In the genomic region with DNA sequence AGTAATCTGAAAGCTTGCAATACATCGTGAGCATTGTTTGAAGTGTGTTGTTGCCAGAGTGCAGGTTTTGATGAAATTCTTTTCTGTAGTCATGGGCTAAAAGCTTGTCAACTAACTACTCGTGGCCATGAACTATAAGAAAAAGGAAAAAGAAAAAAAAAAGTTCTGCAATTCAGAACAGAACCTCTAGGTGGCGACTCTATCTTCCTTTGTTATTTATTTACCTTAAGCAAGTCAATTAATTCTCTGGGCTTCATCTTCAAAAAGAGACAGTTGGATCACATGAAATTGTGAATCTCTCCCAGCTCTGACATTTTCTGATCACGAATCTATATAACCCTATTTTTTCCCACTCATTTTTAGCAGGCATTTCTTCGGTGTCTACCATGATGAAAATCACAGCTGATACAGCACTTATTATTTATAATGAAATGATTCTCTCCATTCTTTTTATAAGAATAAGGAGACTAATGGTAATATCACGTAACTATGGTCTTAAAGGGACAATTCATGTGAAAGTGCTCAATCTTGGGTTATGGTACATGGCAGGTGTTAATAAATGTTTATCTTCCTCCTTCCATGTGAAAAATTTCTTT, we compare ENCODE assay signal across 9 cellular contexts. TPM values are rescaled to one million over a fixed set of nuclear protein-coding genes. Genes with fewer than 3 reads are reported as not detected.
DNase-seq lines count a peak whose midpoint lies in the region; ATAC-seq and TF ChIP-seq lines count a peak whose summit lies in the region.
"Had no signal": no experiment of that assay in that cellular context is flagged by ENCODE, and none has a peak within 500 bp of the region (broad histone marks: within the 10 kb centered on the region; RNA-seq: fewer than 3 reads in every experiment).

No MANE protein-coding gene starts in this region.

- DNase-seq in NCI-H2107 treated with DMSO at 0.1 percent for 48 hours (lab: John Stamatoyannopoulos, UW; ENCODE audit: unreplicated experiment) = peak; percentile 10
- no peak for DNase-seq in NCI-H2107 (lab: John Stamatoyannopoulos, UW)
- peak; percentile 59 for DNase-seq in MM.1S
- DNase-seq in SK-N-SH = peak; percentile 12
- peak in 1 of 2 donors; percentile 22 for DNase-seq in foreskin keratinocyte
- DNase-seq in tibial artery = no peak
- DNase-seq in HPDE6-E6E7 (ENCODE audit: extremely low spot score) = no peak
- no peak for DNase-seq in islet precursor cell

- no peaks in the 10 kb centered on the region for H3K9me2 ChIP-seq in MM.1S (replicated peaks; ENCODE audit: insufficient read depth, low read length)
- no peaks in the 10 kb centered on the region for H3K9me2 ChIP-seq in SK-N-SH

- H3K27me3 ChIP-seq in MM.1S (replicated peaks; ENCODE audit: insufficient read depth, low read length) = no peaks in the 10 kb centered on the region
- peaks cover 5% of the 10 kb centered on the region; the same call in 1 of the 2 replicates for H3K27me3 ChIP-seq in SK-N-SH (ENCODE audit: insufficient read depth)
- H3K27me3 ChIP-seq in foreskin keratinocyte = no peaks in the 10 kb centered on the region
- H3K27me3 ChIP-seq in tibial artery = no peaks in the 10 kb centered on the region
- H3K27me3 ChIP-seq: BLaER1 treated with 17β-estradiol and CSF1 and Interleukin-3, amounts not matched to agents 10 nM and 100 nM had no signal

- H3K4me1 ChIP-seq in MM.1S (ENCODE audit: low read length) (no peaks in the 10 kb centered on the region), SK-N-SH (ENCODE audit: control insufficient read depth in 1 of 2, insufficient read depth in 2 of 2, low read depth in 1 of 2, low read length in 1 of 2) (no peaks in the 10 kb centered on the region), foreskin keratinocyte (no peaks in the 10 kb centered on the region), tibial artery (no peaks in the 10 kb centered on the region)
- H3K4me1 ChIP-seq: BLaER1 treated with 17β-estradiol and CSF1 and Interleukin-3, amounts not matched to agents 10 nM and 100 nM had no signal

- ATAC-seq in foreskin keratinocyte = no peak

- H2AFZ ChIP-seq in MM.1S (ENCODE audit: low read length) (no peak overlapping the region), SK-N-SH (ENCODE audit: low read depth) (peak overlapping the region; percentile 47; the same call in 1 of the 2 replicates)

- TF ChIP-seq EP300 in SK-N-SH (IDR thresholded peaks at IDR 0.05; ENCODE audit: borderline replicate concordance in 1 of 2, low read depth in 1 of 2, low read length in 1 of 2) = no peak

- H3K79me2 ChIP-seq in MM.1S (ENCODE audit: low read length) = no peaks in the 10 kb centered on the region
- H3K79me2 ChIP-seq in SK-N-SH (ENCODE audit: insufficient read depth) = no peaks in the 10 kb centered on the region

- TF ChIP-seq CTCF in MM.1S (IDR thresholded peaks at IDR 0.05; ENCODE audit: low read length) (peak; percentile 68), SK-N-SH (IDR thresholded peaks at IDR 0.05) (peak; percentile 95), foreskin keratinocyte (conservative IDR thresholded peaks at IDR 0.05) (peak; percentile 80), tibial artery (IDR thresholded peaks at IDR 0.05) (peak; percentile 43 to 58)

- WGBS in SK-N-SH (ENCODE audit: low lambda C conversion rate) = 12% methylated on average over 6 of the region's 6 CpGs

- H3K4me3 ChIP-seq in MM.1S (ENCODE audit: low read length) = no peak overlapping the region
- no peak overlapping the region; a peak in 1 of 4 replicates for H3K4me3 ChIP-seq in SK-N-SH (ENCODE audit: low read depth in 2 of 2, low read length in 1 of 2)
- no peak overlapping the region for H3K4me3 ChIP-seq in tibial artery
- H3K4me3 ChIP-seq: BLaER1 treated with 17β-estradiol and CSF1 and Interleukin-3, amounts not matched to agents 10 nM and 100 nM had no signal

- no peak overlapping the region for H3K27ac ChIP-seq in MM.1S (ENCODE audit: low read length)
- no peak overlapping the region for H3K27ac ChIP-seq in SK-N-SH (ENCODE audit: low read depth in 2 of 2, low read length in 1 of 2)
- no peak overlapping the region for H3K27ac ChIP-seq in foreskin keratinocyte
- H3K27ac ChIP-seq in tibial artery = no peak overlapping the region
- H3K27ac ChIP-seq: BLaER1 treated with 17β-estradiol and CSF1 and Interleukin-3, amounts not matched to agents 10 nM and 100 nM had no signal

- peak; percentile 71 for TF ChIP-seq RAD21 in SK-N-SH (IDR thresholded peaks at IDR 0.05; ENCODE audit: low read length)

- H3K4me2 ChIP-seq in MM.1S (ENCODE audit: low read depth, low read length) (no peak overlapping the region), SK-N-SH (no peak overlapping the region)
- H3K4me2 ChIP-seq: BLaER1 treated with 17β-estradiol and CSF1 and Interleukin-3, amounts not matched to agents 10 nM and 100 nM had no signal

- H4K20me1 ChIP-seq in MM.1S (ENCODE audit: insufficient read depth, low read length) (no peaks in the 10 kb centered on the region), SK-N-SH (ENCODE audit: insufficient read depth) (no peaks in the 10 kb centered on the region)
- H4K20me1 ChIP-seq: BLaER1 treated with 17β-estradiol and CSF1 and Interleukin-3, amounts not matched to agents 10 nM and 100 nM had no signal

- intact Hi-C loops in tibial artery (cut with DNase I; ENCODE audit: low total_unique reads) = loop anchor here (10.0 kb wide), 1 partner anchor 840 kb away; no protein-coding TSS in a partner anchor

- H3K9me3 ChIP-seq in MM.1S (replicated peaks; ENCODE audit: insufficient read depth, low read length) = no peaks in the 10 kb centered on the region
- H3K9me3 ChIP-seq in SK-N-SH = no peaks in the 10 kb centered on the region
- H3K9me3 ChIP-seq in tibial artery = no peaks in the 10 kb centered on the region
- H3K9me3 ChIP-seq: BLaER1 treated with 17β-estradiol and CSF1 and Interleukin-3, amounts not matched to agents 10 nM and 100 nM had no signal

- CTCF ChIA-PET in SK-N-SH (lab: Yijun Ruan, JAX) = interaction anchor here (0.6 to 2.7 kb wide), 46 partner anchors 9 to 912 kb away, joined by 3 to 53 read pairs (median 4); partner anchors contain the start of genes POLR1F and TMEM196

- H3F3A ChIP-seq in MM.1S (ENCODE audit: insufficient read depth, low read length) = no peaks in the 10 kb centered on the region
- no peaks in the 10 kb centered on the region for H3F3A ChIP-seq in SK-N-SH (replicated peaks; ENCODE audit: insufficient read depth)

- POLR2A ChIA-PET in SK-N-SH (lab: Yijun Ruan, JAX) = no interaction called here

- H3K9ac ChIP-seq in MM.1S (ENCODE audit: low read length) = no peak overlapping the region
- no peak overlapping the region for H3K9ac ChIP-seq in SK-N-SH
- H3K9ac ChIP-seq: BLaER1 treated with 17β-estradiol and CSF1 and Interleukin-3, amounts not matched to agents 10 nM and 100 nM had no signal

- H3K36me3 ChIP-seq in MM.1S (replicated peaks; ENCODE audit: insufficient read depth, low read length) (no peaks in the 10 kb centered on the region), SK-N-SH (replicated peaks in 1 of 2; ENCODE audit: control insufficient read depth in 1 of 2, insufficient read depth in 2 of 2, low read length in 1 of 2) (no peaks in the 10 kb centered on the region), tibial artery (no peaks in the 10 kb centered on the region)
- H3K36me3 ChIP-seq: BLaER1 treated with 17β-estradiol and CSF1 and Interleukin-3, amounts not matched to agents 10 nM and 100 nM had no signal

TF ChIP-seq in SK-N-SH, 30 proteins besides CTCF, POLR2A, EP300 and RAD21:
- TF ChIP-seq RXRA (IDR thresholded peaks at IDR 0.05; ENCODE audit: borderline replicate concordance, low read depth) = no peak
- TF ChIP-seq SMC3 (IDR thresholded peaks at IDR 0.05; ENCODE audit: low read depth, low read length) = peak; percentile 42
TF ChIP-seq in SK-N-SH: peak in this region for 1.

RNA-seq across cellular contexts. Expression of gene TMEM196, which starts 18.8 kb away (rescaled TPM):
- polyA plus RNA-seq in SK-N-SH (2012; rRNA removed) (not detected in 2 replicates), foreskin keratinocyte (not detected in 2 replicates)
- polyA plus RNA-seq in SK-N-SH (2012; cell fraction: cytosol; rRNA removed) = not detected in 2 replicates
- not detected in 2 replicates for polyA plus RNA-seq in SK-N-SH (2012; cell fraction: nucleus; rRNA removed)
- total RNA-seq in foreskin keratinocyte = not detected in 2 replicates

RNA-seq across cellular contexts. Expression of gene POLR1F, which starts 45.8 kb away (rescaled TPM):
- polyA plus RNA-seq in SK-N-SH (2012; rRNA removed) (5.1 and 8.1 TPM in 2 replicates), foreskin keratinocyte (10.1 and 11.0 TPM in 2 replicates)
- polyA plus RNA-seq in SK-N-SH (2012; cell fraction: cytosol; rRNA removed) = 8.4 and 13.0 TPM in 2 replicates
- 4.3 and 11.7 TPM in 2 replicates for polyA plus RNA-seq in SK-N-SH (2012; cell fraction: nucleus; rRNA removed)
- total RNA-seq in foreskin keratinocyte = 24.8 and 25.5 TPM in 2 replicates

Comparison
In these comparisons a context has a peak if more than half of its experiments do, and no peak if none do; other contexts are left out.
1. DNase-seq: peak in NCI-H2107 treated with DMSO at 0.1 percent for 48 hours (single experiment), MM.1S (single experiment) and SK-N-SH (single experiment); none in NCI-H2107 (single experiment), tibial artery (0 of 2), HPDE6-E6E7 (single experiment) and islet precursor cell (single experiment).
2. Peak in every context shown above with its lines, with median percentiles within 50 percentile points of each other: CTCF ChIP-seq.